Comparison of ENCODE assay signal across 22 cellular contexts in the genomic region with DNA sequence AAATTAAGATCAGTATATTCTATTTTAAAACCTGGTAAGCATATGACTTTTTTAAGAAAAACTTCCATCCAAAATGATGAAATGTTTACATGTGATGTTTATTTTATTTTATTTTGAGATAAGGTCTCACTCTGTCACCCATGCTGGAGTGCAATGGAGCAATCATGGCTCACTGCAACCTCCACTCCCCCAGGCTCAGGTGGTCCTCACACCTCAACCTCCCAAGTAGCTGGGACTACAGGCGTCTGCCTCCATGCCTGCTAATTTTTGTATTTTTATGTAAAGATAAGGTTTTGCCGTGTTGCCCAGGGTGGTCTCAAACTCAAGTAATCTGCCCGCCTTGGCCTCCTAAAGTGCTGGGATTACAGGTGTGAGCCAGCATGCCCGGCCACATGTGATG.
A peak's percentile ranks its signal among the peaks of the same experiment; 100 is the strongest.
DNase-seq lines count a peak whose midpoint lies in the region; ATAC-seq and TF ChIP-seq lines count a peak whose summit lies in the region.
"Had no signal": no experiment of that assay in that cellular context is flagged by ENCODE, and none has a peak within 500 bp of the region (broad histone marks: within the 10 kb centered on the region; RNA-seq: fewer than 3 reads in every experiment).

No MANE protein-coding gene starts in this region.

- ATAC-seq in activated CD8-positive, alpha-beta memory T cell treated with anti-CD3 and anti-CD28 coated beads, Interleukin-2, amount 10 ng/mL, durations not matched to agents 7 days and 5 days = no peak
- no peak for ATAC-seq in thoracic aorta (ENCODE audit: insufficient number of reproducible peaks, low FRiP score, low read depth)
- ATAC-seq in activated CD4-positive, CD25-positive, alpha-beta regulatory T cell treated with anti-CD3 and anti-CD28 coated beads, Interleukin-2, amount 50 U/mL, for 24 hours = no peak
- ATAC-seq: PC-3, T-cell had no signal

- no peak for TF ChIP-seq POLR2A in testis (IDR thresholded peaks at IDR 0.05)

- WGBS in endodermal cell (ENCODE audit: insufficient coverage in 1 of 2, insufficient read length in 1 of 2), 2 experiments = 60 to 92% methylated on average over 1 to 4 of the region's 4 CpGs
- WGBS in testis, 2 donors = 88 to 89% methylated on average over 4 of the region's 4 CpGs

- CTCF ChIA-PET in activated CD8-positive, alpha-beta memory T cell treated with anti-CD3 and anti-CD28 coated beads, Interleukin-2, amount 10 ng/mL, durations not matched to agents 7 days and 5 days (lab: Charles Lee) = interaction anchor here (1.2 to 1.5 kb wide), 2 partner anchors 174 to 193 kb away, joined by 3 read pairs; no protein-coding TSS in a partner anchor

- H3K27ac Mint-ChIP-seq in activated CD8-positive, alpha-beta memory T cell treated with anti-CD3 and anti-CD28 coated beads, Interleukin-2, amount 10 ng/mL, durations not matched to agents 7 days and 5 days = no peak overlapping the region
- H3K27ac Mint-ChIP-seq in endodermal cell = no peak overlapping the region
- H3K27ac Mint-ChIP-seq: activated CD4-positive, alpha-beta T cell treated with anti-CD3 and anti-CD28 coated beads, Interleukin-2, amount 10 ng/mL, durations not matched to agents 7 days and 5 days; activated naive CD4-positive, alpha-beta T cell treated with anti-CD3 and anti-CD28 coated beads, Interleukin-2, amount 10 ng/mL, durations not matched to agents 7 days and 5 days; T-cell had no signal

- intact Hi-C loops in testis (cut with DNase I; ENCODE audit: low total_unique reads) = no loop called here

- TF ChIP-seq CTCF in endodermal cell (conservative IDR thresholded peaks at IDR 0.05) = no peak
- TF ChIP-seq CTCF in thoracic aorta (IDR thresholded peaks at IDR 0.05) = no peak
- no peak for TF ChIP-seq CTCF in testis (IDR thresholded peaks at IDR 0.05)

- H3K4me1 ChIP-seq in endodermal cell (ENCODE audit: control insufficient read depth, insufficient read depth, low read length) (no peaks in the 10 kb centered on the region), muscle layer of duodenum (ENCODE audit: control insufficient read depth in 1 of 2, insufficient read depth in 2 of 2, low read length in 2 of 2) (peaks cover 12 to 29% of the 10 kb centered on the region in 2 donors), thoracic aorta (ENCODE audit: control insufficient read depth in 1 of 2, low read depth in 2 of 2) (peaks cover 9 to 41% of the 10 kb centered on the region in 2 donors), testis (peaks cover 35% of the 10 kb centered on the region)

- H3K9me3 Mint-ChIP-seq in activated CD8-positive, alpha-beta memory T cell treated with anti-CD3 and anti-CD28 coated beads, Interleukin-2, amount 10 ng/mL, durations not matched to agents 7 days and 5 days (ENCODE audit: low read depth) = no peaks in the 10 kb centered on the region
- no peaks in the 10 kb centered on the region for H3K9me3 Mint-ChIP-seq in endodermal cell
- H3K9me3 Mint-ChIP-seq: activated CD4-positive, alpha-beta T cell treated with anti-CD3 and anti-CD28 coated beads, Interleukin-2, amount 10 ng/mL, durations not matched to agents 7 days and 5 days; activated naive CD4-positive, alpha-beta T cell treated with anti-CD3 and anti-CD28 coated beads, Interleukin-2, amount 10 ng/mL, durations not matched to agents 7 days and 5 days; T-cell had no signal

- H3K27me3 ChIP-seq in endodermal cell (ENCODE audit: control insufficient read depth, insufficient read depth, low read length, poor library complexity, severe bottlenecking) (no peaks in the 10 kb centered on the region), muscle layer of duodenum (ENCODE audit: low read depth, low read length) (no peaks in the 10 kb centered on the region), thoracic aorta (replicated peaks; ENCODE audit: insufficient read depth) (no peaks in the 10 kb centered on the region), testis (no peaks in the 10 kb centered on the region)
- H3K27me3 ChIP-seq: BE2C, thyroid gland had no signal

- no peak overlapping the region for H3K27ac ChIP-seq in endodermal cell (ENCODE audit: low read depth, low read length)
- peak overlapping the region; percentile 88 for H3K27ac ChIP-seq in muscle layer of duodenum (ENCODE audit: low read length)
- peak overlapping the region; percentile 56 to 58 for H3K27ac ChIP-seq in thoracic aorta
- peak overlapping the region in 1 of 2 donors; percentile 70 for H3K27ac ChIP-seq in testis
- H3K27ac ChIP-seq: thyroid gland had no signal

- H3K4me3 ChIP-seq in endodermal cell (ENCODE audit: low read length) (no peak overlapping the region), muscle layer of duodenum (ENCODE audit: low read depth in 1 of 2, low read length in 2 of 2) (no peak overlapping the region), thoracic aorta (no peak overlapping the region), testis (no peak overlapping the region)
- H3K4me3 ChIP-seq: thyroid gland had no signal

- no peaks in the 10 kb centered on the region for H3K36me3 Mint-ChIP-seq in activated CD8-positive, alpha-beta memory T cell treated with anti-CD3 and anti-CD28 coated beads, Interleukin-2, amount 10 ng/mL, durations not matched to agents 7 days and 5 days
- no peaks in the 10 kb centered on the region for H3K36me3 Mint-ChIP-seq in endodermal cell (ENCODE audit: low read depth)
- H3K36me3 Mint-ChIP-seq: activated naive CD4-positive, alpha-beta T cell treated with anti-CD3 and anti-CD28 coated beads, Interleukin-2, amount 10 ng/mL, durations not matched to agents 7 days and 5 days; T-cell had no signal

- peak; percentile 21 for DNase-seq in activated CD8-positive, alpha-beta memory T cell treated with anti-CD3 and anti-CD28 coated beads, Interleukin-2, amount 10 ng/mL, durations not matched to agents 7 days and 5 days
- DNase-seq in activated CD8-positive, alpha-beta memory T cell treated with anti-CD3 and anti-CD28 coated beads, Interleukin-2, amount 50 U/mL, for 48 hours = no peak
- DNase-seq in endodermal cell (peak; percentile 14), thoracic aorta (ENCODE audit: low spot score) (no peak), testis (no peak), DMS53 (lab: John Stamatoyannopoulos, UW) (no peak)
- DNase-seq: activated CD4-positive, alpha-beta T cell treated with anti-CD3 and anti-CD28 coated beads, Interleukin-2, amount 10 ng/mL, durations not matched to agents 7 days and 5 days; activated naive CD4-positive, alpha-beta T cell treated with anti-CD3 and anti-CD28 coated beads, Interleukin-2, amount 10 ng/mL, durations not matched to agents 7 days and 5 days; activated T-cell treated with anti-CD3 and anti-CD28 coated beads for 4 hours; aorta; BE2C; COR-L47; effector CD8-positive, alpha-beta T cell; KG1; NCI-H187; NCI-H2227 treated with DMSO at 0.1 percent for 48 hours; nucleus accumbens; PC-3; T-cell; thyroid gland had no signal

- no peak overlapping the region for H3K9ac ChIP-seq in endodermal cell (ENCODE audit: extremely low read depth, low read length, poor library complexity, severe bottlenecking)

- peaks cover 2% of the 10 kb centered on the region for H3K4me1 Mint-ChIP-seq in activated CD8-positive, alpha-beta memory T cell treated with anti-CD3 and anti-CD28 coated beads, Interleukin-2, amount 10 ng/mL, durations not matched to agents 7 days and 5 days
- peaks cover 7% of the 10 kb centered on the region for H3K4me1 Mint-ChIP-seq in endodermal cell

- H3K9me3 ChIP-seq in endodermal cell (ENCODE audit: control insufficient read depth, low read length) (no peaks in the 10 kb centered on the region), muscle layer of duodenum (ENCODE audit: control insufficient read depth in 1 of 2, low read length in 2 of 2) (no peaks in the 10 kb centered on the region), thoracic aorta (no peaks in the 10 kb centered on the region), testis (no peaks in the 10 kb centered on the region)
- H3K9me3 ChIP-seq: BE2C, thyroid gland had no signal

- no peaks in the 10 kb centered on the region for H3K36me3 ChIP-seq in endodermal cell (ENCODE audit: control insufficient read depth, insufficient read depth, low read length)
- H3K36me3 ChIP-seq in muscle layer of duodenum (ENCODE audit: control insufficient read depth in 1 of 2, insufficient read depth in 2 of 2, low read length in 2 of 2) = no peaks in the 10 kb centered on the region
- H3K36me3 ChIP-seq in thoracic aorta = no peaks in the 10 kb centered on the region
- H3K36me3 ChIP-seq in testis (ENCODE audit: low read depth, missing control alignments) = no peaks in the 10 kb centered on the region
- H3K36me3 ChIP-seq: BE2C, thyroid gland had no signal

- H3K4me3 Mint-ChIP-seq in activated CD8-positive, alpha-beta memory T cell treated with anti-CD3 and anti-CD28 coated beads, Interleukin-2, amount 10 ng/mL, durations not matched to agents 7 days and 5 days = no peak overlapping the region
- no peak overlapping the region for H3K4me3 Mint-ChIP-seq in endodermal cell
- H3K4me3 Mint-ChIP-seq: activated CD4-positive, alpha-beta T cell treated with anti-CD3 and anti-CD28 coated beads, Interleukin-2, amount 10 ng/mL, durations not matched to agents 7 days and 5 days; activated naive CD4-positive, alpha-beta T cell treated with anti-CD3 and anti-CD28 coated beads, Interleukin-2, amount 10 ng/mL, durations not matched to agents 7 days and 5 days; T-cell had no signal

- H3K27me3 Mint-ChIP-seq in activated CD8-positive, alpha-beta memory T cell treated with anti-CD3 and anti-CD28 coated beads, Interleukin-2, amount 10 ng/mL, durations not matched to agents 7 days and 5 days = no peaks in the 10 kb centered on the region
- H3K27me3 Mint-ChIP-seq in endodermal cell (ENCODE audit: insufficient read depth) = no peaks in the 10 kb centered on the region
- H3K27me3 Mint-ChIP-seq: activated CD4-positive, alpha-beta T cell treated with anti-CD3 and anti-CD28 coated beads, Interleukin-2, amount 10 ng/mL, durations not matched to agents 7 days and 5 days; T-cell had no signal

Comparison
In these comparisons a context has a peak if more than half of its experiments do, and no peak if none do; other contexts are left out.
1. DNase-seq: peak in activated CD8-positive, alpha-beta memory T cell treated with anti-CD3 and anti-CD28 coated beads, Interleukin-2, amount 10 ng/mL, durations not matched to agents 7 days and 5 days (single experiment) and endodermal cell (single experiment); none in activated CD8-positive, alpha-beta memory T cell treated with anti-CD3 and anti-CD28 coated beads, Interleukin-2, amount 50 U/mL, for 48 hours (single experiment), thoracic aorta (single experiment), testis (single experiment) and DMS53 (single experiment).